In the genomic region with DNA sequence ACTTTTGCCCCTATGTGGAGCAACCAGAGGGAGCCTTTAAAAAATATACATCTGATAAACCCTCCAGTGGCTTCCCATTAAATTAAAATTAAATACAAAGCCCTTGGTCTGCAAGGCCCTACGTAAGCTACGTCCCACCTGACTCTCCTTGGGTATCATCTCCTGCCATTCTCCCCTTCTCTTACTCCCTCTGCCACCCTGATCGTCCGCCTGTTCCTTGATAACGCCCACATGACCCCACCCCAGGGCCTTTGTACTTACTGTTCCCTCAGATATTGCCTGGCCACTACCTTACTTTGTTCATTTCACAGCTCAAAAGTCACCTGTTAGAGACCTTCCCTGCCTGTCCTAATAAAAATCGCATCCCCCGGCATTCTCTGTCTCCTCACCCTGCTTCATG, we compare ENCODE assay signal across 26 cellular contexts. TPM values are rescaled to one million over a fixed set of nuclear protein-coding genes. Genes with fewer than 3 reads are reported as not detected.
DNase-seq lines count a peak whose midpoint lies in the region; ATAC-seq, FAIRE-seq and TF ChIP-seq lines count a peak whose summit lies in the region.
"Had no signal": no experiment of that assay in that cellular context is flagged by ENCODE, and none has a peak within 500 bp of the region (broad histone marks: within the 10 kb centered on the region; RNA-seq: fewer than 3 reads in every experiment).

No MANE protein-coding gene starts in this region.

- H3K14ac ChIP-seq in IMR-90 (replicated peaks; ENCODE audit: low read depth, low read length): no peak overlapping the region

- DNase-seq in IMR-90 (no peak), small intestine (peak; percentile 51)
- no peak for DNase-seq in activated T-cell treated with anti-CD3 and anti-CD28 coated beads, Interleukin-2, amount 50 U/mL, for 4 hours
- DNase-seq in activated CD8-positive, alpha-beta memory T cell treated with anti-CD3 and anti-CD28 coated beads, Interleukin-2, amount 50 U/mL, for 4 hours: no peak
- DNase-seq: 8988T; ACHN; BE2C; C1 segment of cervical spinal cord; CD4-positive, alpha-beta memory T cell; CD4-positive, CD25-positive, alpha-beta regulatory T cell; CD8-positive, alpha-beta memory T cell; COR-L47; DMS 273 treated with DMSO at 0.1 percent for 48 hours; DMS153; DMS53; DMS79; DND-41; EL; GDM1 had no signal

- no peaks in the 10 kb centered on the region for H4K20me1 ChIP-seq in IMR-90 (ENCODE audit: insufficient read depth, low read length)
- H4K20me1 ChIP-seq: BLaER1 had no signal

- POLR2A ChIA-PET in HEK293 (lab: Yijun Ruan, JAX) (no interaction called here), IMR-90 (lab: Charles Lee; ENCODE audit: unreplicated experiment) (no interaction called here)

- H4K8ac ChIP-seq in IMR-90 (ENCODE audit: low read depth in 2 of 2, low read length in 2 of 2): no peak overlapping the region

- no peak overlapping the region for H3K18ac ChIP-seq in IMR-90 (ENCODE audit: low read depth, low read length)

- peaks cover 2% of the 10 kb centered on the region for H3K27me3 Mint-ChIP-seq in activated T-cell treated with anti-CD3 and anti-CD28 coated beads, Interleukin-2, amount 50 U/mL, for 4 hours (ENCODE audit: low read depth)
- H3K27me3 Mint-ChIP-seq: CD8-positive, alpha-beta memory T cell had no signal

- H3K27me3 ChIP-seq in IMR-90 (ENCODE audit: control insufficient read depth, insufficient read depth, low read length) (no peaks in the 10 kb centered on the region; the same call in 1 of the 2 replicates), small intestine (ENCODE audit: control insufficient read depth in 2 of 2, insufficient read depth in 2 of 2, low read length in 2 of 2) (no peaks in the 10 kb centered on the region)
- H3K27me3 ChIP-seq: BLaER1 had no signal

- H3K4me1 ChIP-seq in HEK293 (ENCODE audit: control insufficient read depth, insufficient read depth, low read length): no peaks in the 10 kb centered on the region
- H3K4me1 ChIP-seq in IMR-90 (ENCODE audit: control insufficient read depth, insufficient read depth, low read length): no peaks in the 10 kb centered on the region
- H3K4me1 ChIP-seq in small intestine (ENCODE audit: control insufficient read depth in 2 of 2, insufficient read depth in 1 of 2, low read depth in 1 of 2, low read length in 1 of 2): no peaks in the 10 kb centered on the region
- H3K4me1 ChIP-seq: BE2C had no signal

- no peak overlapping the region for H4K91ac ChIP-seq in IMR-90 (ENCODE audit: insufficient read depth, low read depth, low read length)

- H2BK15ac ChIP-seq in IMR-90 (ENCODE audit: low read depth, low read length): no peak overlapping the region

- ATAC-seq in IMR-90 (ENCODE audit: low read depth): no peak
- no peak for ATAC-seq in activated T-cell treated with anti-CD3 and anti-CD28 coated beads, Interleukin-2, amount 50 U/mL, for 4 hours
- ATAC-seq: GM12878 had no signal

- no peak overlapping the region for H2AK9ac ChIP-seq in IMR-90 (replicated peaks; ENCODE audit: low read depth, low read length, poor library complexity)

- no peaks in the 10 kb centered on the region for H3K9me3 Mint-ChIP-seq in activated T-cell treated with anti-CD3 and anti-CD28 coated beads, Interleukin-2, amount 50 U/mL, for 4 hours
- H3K9me3 Mint-ChIP-seq: CD4-positive, alpha-beta memory T cell; CD8-positive, alpha-beta memory T cell had no signal

- H3K9me3 ChIP-seq in HEK293 (ENCODE audit: control insufficient read depth, insufficient read depth, low read depth, low read length) (no peaks in the 10 kb centered on the region), IMR-90 (ENCODE audit: control insufficient read depth, insufficient read depth, low read length) (no peaks in the 10 kb centered on the region), small intestine (ENCODE audit: control insufficient read depth, low read depth) (no peaks in the 10 kb centered on the region)
- H3K9me3 ChIP-seq: BE2C, BLaER1 had no signal

- dilution Hi-C loops in IMR-90 (cut with HindIII; ENCODE audit: low sequenced_read_pairs, unreplicated experiment): no loop called here

- peaks cover 6% of the 10 kb centered on the region for H3K4me1 Mint-ChIP-seq in activated T-cell treated with anti-CD3 and anti-CD28 coated beads, Interleukin-2, amount 50 U/mL, for 4 hours (ENCODE audit: low read depth)

- H3K36me3 Mint-ChIP-seq in activated T-cell treated with anti-CD3 and anti-CD28 coated beads, Interleukin-2, amount 50 U/mL, for 4 hours (ENCODE audit: insufficient read depth): no peaks in the 10 kb centered on the region
- H3K36me3 Mint-ChIP-seq: CD14-positive monocyte; CD4-positive, CD25-positive, alpha-beta regulatory T cell had no signal

- H3K4me2 ChIP-seq in IMR-90 (ENCODE audit: low read depth, low read length): no peak overlapping the region
- H3K4me2 ChIP-seq: BLaER1 had no signal

- CTCF ChIA-PET in HEK293 (lab: Yijun Ruan, JAX) (interaction anchor here (0.5 kb wide), 1 partner anchor 290 kb away, joined by 3 read pairs; no protein-coding TSS in a partner anchor), IMR-90 (lab: Yijun Ruan, JAX) (no interaction called here)

- in situ Hi-C loops in IMR-90 (cut with MboI; ENCODE audit: low sequenced_read_pairs): no loop called here

- no peaks in the 10 kb centered on the region for H3K36me3 ChIP-seq in HEK293 (ENCODE audit: control insufficient read depth in 2 of 2, insufficient read depth in 1 of 2, low read length in 2 of 2)
- no peaks in the 10 kb centered on the region for H3K36me3 ChIP-seq in IMR-90 (ENCODE audit: control insufficient read depth, insufficient read depth, low read length)
- no peaks in the 10 kb centered on the region for H3K36me3 ChIP-seq in small intestine (ENCODE audit: control insufficient read depth in 2 of 2, insufficient read depth in 2 of 2, low read length in 2 of 2)
- H3K36me3 ChIP-seq: BE2C, BLaER1 had no signal

- no peak overlapping the region for H3K27ac ChIP-seq in HEK293 (ENCODE audit: extremely low read depth, low read depth, low read length)
- H3K27ac ChIP-seq in IMR-90 (ENCODE audit: insufficient read depth, low read length): no peak overlapping the region
- no peak overlapping the region for H3K27ac ChIP-seq in small intestine (ENCODE audit: low read depth in 1 of 2, low read length in 1 of 2)
- H3K27ac ChIP-seq: BLaER1 had no signal

- no peak overlapping the region for H2AFZ ChIP-seq in IMR-90 (replicated peaks; ENCODE audit: low read length, poor library complexity)

- H3K79me1 ChIP-seq in IMR-90 (ENCODE audit: low read depth in 1 of 2, low read length in 2 of 2): no peaks in the 10 kb centered on the region

- TF ChIP-seq POLR2A in IMR-90 (IDR thresholded peaks at IDR 0.05; ENCODE audit: low read depth, low read length): peak; percentile 51

- H2BK120ac ChIP-seq in IMR-90 (ENCODE audit: low read depth, low read length): no peak overlapping the region

- no peak overlapping the region for H2BK20ac ChIP-seq in IMR-90 (ENCODE audit: low read depth, low read length)

- TF ChIP-seq CTCF in HEK293 (tag by site-specific recombination; IDR thresholded peaks at IDR 0.05) (no peak), IMR-90 (conservative IDR thresholded peaks at IDR 0.05; ENCODE audit: low read depth, low read length) (no peak)

- H3K4me3 Mint-ChIP-seq in activated T-cell treated with anti-CD3 and anti-CD28 coated beads, Interleukin-2, amount 50 U/mL, for 4 hours: no peak overlapping the region
- H3K4me3 Mint-ChIP-seq: CD14-positive monocyte had no signal

- no peak overlapping the region for H2AK5ac ChIP-seq in IMR-90 (ENCODE audit: low read depth, low read length)

- FAIRE-seq in small intestine (lab: Jason Lieb, UNC): no peak
- FAIRE-seq: A204.1, GM12878, GM12892, GM18507 had no signal

- WGBS in IMR-90 (ENCODE audit: extremely low coverage in 2 of 2, insufficient read length in 1 of 2), 2 experiments: 91% methylated on average over 4 of the region's 7 CpGs; no CpG with 5 or more reads in 1 of the 2 experiments
- 61 to 84% (median 70%) methylated on average over 7 of the region's 7 CpGs for WGBS in small intestine, 3 donors

- H3K23ac ChIP-seq in IMR-90 (ENCODE audit: low read depth, low read length): no peak overlapping the region

- BruUV-seq in IMR-90 (replicated peaks; lab: Mats Ljungman, UMichigan): no TSS peak

- no peak overlapping the region for H4K5ac ChIP-seq in IMR-90 (ENCODE audit: low read depth, low read length)

- intact Hi-C loops in IMR-90 (cut with micrococcal nuclease): no loop called here

- no peak for TF ChIP-seq RAD21 in IMR-90 (IDR thresholded peaks at IDR 0.05; ENCODE audit: low read length)

- H3K9ac ChIP-seq in IMR-90 (ENCODE audit: low read depth, low read length): no peak overlapping the region
- H3K9ac ChIP-seq: BLaER1 had no signal

- H3K4me3 ChIP-seq in HEK293 (ENCODE audit: low read depth, low read length): no peak overlapping the region
- H3K4me3 ChIP-seq in IMR-90 (ENCODE audit: insufficient read depth, low read depth, low read length): no peak overlapping the region
- H3K4me3 ChIP-seq in small intestine (ENCODE audit: low read depth in 1 of 2, low read length in 2 of 2): no peak overlapping the region
- H3K4me3 ChIP-seq: BLaER1, GM12878 had no signal

- no peak overlapping the region for H3K4ac ChIP-seq in IMR-90 (ENCODE audit: low read depth, low read length)

- no peak overlapping the region for H3K56ac ChIP-seq in IMR-90 (ENCODE audit: extremely low read depth, insufficient read depth, low read length)

- no peak overlapping the region for H2BK5ac ChIP-seq in IMR-90 (ENCODE audit: low read depth, low read length, poor library complexity, severe bottlenecking)

- no peaks in the 10 kb centered on the region for H3K9me1 ChIP-seq in IMR-90 (ENCODE audit: insufficient read depth, low read length)

TF ChIP-seq in HEK293, 187 proteins besides CTCF, POLR2A, EP300 and RAD21:
- peak; percentile 21; the same call in 1 of the 2 replicates for TF ChIP-seq ZNF623 (tag by site-specific recombination; IDR thresholded peaks at IDR 0.05)
- TF ChIP-seq OVOL3 (tag by site-specific recombination; IDR thresholded peaks at IDR 0.05): no peak
- no peak for TF ChIP-seq ZNF223 (tag by site-specific recombination; IDR thresholded peaks at IDR 0.05)
- no peak for TF ChIP-seq ZNF16 (tag by site-specific recombination; IDR thresholded peaks at IDR 0.05; ENCODE audit: low read depth)

TF ChIP-seq in IMR-90, 13 proteins besides CTCF, POLR2A, EP300 and RAD21 (continues in another document):
- TF ChIP-seq RFX5 (IDR thresholded peaks at IDR 0.05; ENCODE audit: low read depth, low read length): no peak
- no peak for TF ChIP-seq FOS (IDR thresholded peaks at IDR 0.05; ENCODE audit: low read depth, low read length)
- TF ChIP-seq MXI1 (IDR thresholded peaks at IDR 0.05; ENCODE audit: borderline replicate concordance, low read depth, low read length): no peak

RNA-seq across cellular contexts. Expression of a gene that starts 5.4 kb away (rescaled TPM):
- total RNA-seq in IMR-90 (2012; rRNA removed): 0.18 and 0.28 TPM in 2 replicates
- polyA plus RNA-seq in IMR-90 (2012; rRNA removed) (0.38 and 0.44 TPM in 2 replicates), small intestine (1 to 10 TPM; 3.1 to 6.7 (median 5.7) TPM)
- polyA plus RNA-seq in IMR-90 (2012; cell fraction: cytosol; rRNA removed): 0.16 and 0.22 TPM in 2 replicates
- polyA plus RNA-seq in IMR-90 (2012; cell fraction: nucleus; rRNA removed; ENCODE audit: low replicate concordance): 0.70 and 0.74 TPM in 2 replicates
- total RNA-seq in activated T-cell treated with anti-CD3 and anti-CD28 coated beads, Interleukin-2, amount 50 U/mL, for 4 hours: 10 to 100 TPM; 48.3 to 51.4 (median 48.9) TPM

Comparison
In these comparisons a context has a peak if more than half of its experiments do, and no peak if none do; other contexts are left out.
1. RNA of a gene that starts 5.4 kb away (total RNA-seq): 48.3 to 51.4 TPM in activated T-cell treated with anti-CD3 and anti-CD28 coated beads, Interleukin-2, amount 50 U/mL, for 4 hours; 0.18 to 0.28 TPM in IMR-90; every median in the first group is over 10 times any median in the second.